Comparison of ENCODE assay signal across 1 cellular context in genomic region chr22:29766632-29767288, GRCh38.
TF ChIP-seq lines count a peak whose summit lies in the region.

Gene ZMAT5 (minus strand): TSS chr22:29767007. CDS start chr22:29748544, 18,463 bp downstream.

TF ChIP-seq in K562, 482 proteins besides CTCF, POLR2A, EP300 and RAD21 (continued from another document and continues in another):
- TF ChIP-seq DIDO1 (tag; IDR thresholded peaks at IDR 0.05; ENCODE audit: low read depth) (no peak), CEBPZ (IDR thresholded peaks at IDR 0.05; ENCODE audit: borderline replicate concordance, low read depth, low read length) (no peak), NR2C1 (IDR thresholded peaks at IDR 0.05) (peak; percentile 92), NR2C1 (tag; IDR thresholded peaks at IDR 0.05) (peak; percentile 94), PTBP1 (IDR thresholded peaks at IDR 0.05; ENCODE audit: low read depth, low read length) (no peak), LARP7 (IDR thresholded peaks at IDR 0.05) (no peak), ZNF717 (CRISPR knock-in tag; IDR thresholded peaks at IDR 0.05) (no peak), RHOXF2B (CRISPR knock-in tag; conservative IDR thresholded peaks at IDR 0.05) (no peak), NCOA2 (IDR thresholded peaks at IDR 0.05; ENCODE audit: partially characterized antibody in 2 of 2) (no peak), ZNF408 (CRISPR knock-in tag; IDR thresholded peaks at IDR 0.05; ENCODE audit: low read depth) (no peak), FOSL1 (tag; conservative IDR thresholded peaks at IDR 0.05) (no peak), NFATC3 (IDR thresholded peaks at IDR 0.05) (no peak), POU5F1 (IDR thresholded peaks at IDR 0.05; ENCODE audit: borderline replicate concordance, low read depth, low read length, partially characterized antibody) (no peak), ZNF518B (CRISPR knock-in tag; IDR thresholded peaks at IDR 0.05) (no peak), NCOR1 (IDR thresholded peaks at IDR 0.05) (no peak), RBBP5 (IDR thresholded peaks at IDR 0.05; ENCODE audit: borderline replicate concordance, insufficient read depth, low read length, poor library complexity, severe bottlenecking) (peak; percentile 13), RBFOX2 (IDR thresholded peaks at IDR 0.05; ENCODE audit: low read depth, low read length) (peak; percentile 79), ZNF395 (CRISPR knock-in tag; IDR thresholded peaks at IDR 0.05) (peak; percentile 86), KDM2B (CRISPR knock-in tag; IDR thresholded peaks at IDR 0.05) (no peak), BCL6 (CRISPR knock-in tag; IDR thresholded peaks at IDR 0.05) (no peak), POLR2AphosphoS2 (IDR thresholded peaks at IDR 0.05; ENCODE audit: low read length) (no peak), ZBTB49 (CRISPR knock-in tag; IDR thresholded peaks at IDR 0.05; ENCODE audit: borderline replicate concordance) (no peak), U2AF2 (optimal IDR thresholded peaks at IDR 0.05; ENCODE audit: low read depth, low read length) (no peak), MTA2 (IDR thresholded peaks at IDR 0.05; ENCODE audit: low read depth) (no peak), CREB5 (CRISPR knock-in tag; IDR thresholded peaks at IDR 0.05) (no peak), ZNF174 (CRISPR knock-in tag; IDR thresholded peaks at IDR 0.05) (no peak), CHD2 (IDR thresholded peaks at IDR 0.05; ENCODE audit: low read depth, low read length) (peak; percentile 58; the same call in 1 of the 2 replicates), TBP (optimal IDR thresholded peaks at IDR 0.05; ENCODE audit: low read depth, low read length) (peak; percentile 57), POLR2H (tag; IDR thresholded peaks at IDR 0.05; ENCODE audit: low read depth) (peak; percentile 42; the same call in 1 of the 2 replicates), RBM14 (IDR thresholded peaks at IDR 0.05; ENCODE audit: borderline replicate concordance, insufficient read depth, low read depth, low read length) (no peak), DDX20 (tag; IDR thresholded peaks at IDR 0.05; ENCODE audit: low read depth) (0 out of 2 replicates have a peak, but pooled peaks have one; percentile 24), TRIM24 (IDR thresholded peaks at IDR 0.05) (no peak), HOMEZ (CRISPR knock-in tag; IDR thresholded peaks at IDR 0.05) (no peak), RAD51 (IDR thresholded peaks at IDR 0.05; ENCODE audit: borderline replicate concordance, low read depth) (no peak), PCBP2 (IDR thresholded peaks at IDR 0.05; ENCODE audit: low read depth, low read length, poor library complexity, severe bottlenecking) (no peak), ZNF511 (CRISPR knock-in tag; IDR thresholded peaks at IDR 0.05) (no peak), CBX3 (IDR thresholded peaks at IDR 0.05; ENCODE audit: borderline replicate concordance in 1 of 2, low read length in 2 of 2) (no peak), NFE2 (IDR thresholded peaks at IDR 0.05; ENCODE audit: low read depth) (no peak), TEAD2 (tag; IDR thresholded peaks at IDR 0.05) (no peak), ZNF224 (CRISPR knock-in tag; IDR thresholded peaks at IDR 0.05) (no peak)
- TF ChIP-seq, protein P1, sequence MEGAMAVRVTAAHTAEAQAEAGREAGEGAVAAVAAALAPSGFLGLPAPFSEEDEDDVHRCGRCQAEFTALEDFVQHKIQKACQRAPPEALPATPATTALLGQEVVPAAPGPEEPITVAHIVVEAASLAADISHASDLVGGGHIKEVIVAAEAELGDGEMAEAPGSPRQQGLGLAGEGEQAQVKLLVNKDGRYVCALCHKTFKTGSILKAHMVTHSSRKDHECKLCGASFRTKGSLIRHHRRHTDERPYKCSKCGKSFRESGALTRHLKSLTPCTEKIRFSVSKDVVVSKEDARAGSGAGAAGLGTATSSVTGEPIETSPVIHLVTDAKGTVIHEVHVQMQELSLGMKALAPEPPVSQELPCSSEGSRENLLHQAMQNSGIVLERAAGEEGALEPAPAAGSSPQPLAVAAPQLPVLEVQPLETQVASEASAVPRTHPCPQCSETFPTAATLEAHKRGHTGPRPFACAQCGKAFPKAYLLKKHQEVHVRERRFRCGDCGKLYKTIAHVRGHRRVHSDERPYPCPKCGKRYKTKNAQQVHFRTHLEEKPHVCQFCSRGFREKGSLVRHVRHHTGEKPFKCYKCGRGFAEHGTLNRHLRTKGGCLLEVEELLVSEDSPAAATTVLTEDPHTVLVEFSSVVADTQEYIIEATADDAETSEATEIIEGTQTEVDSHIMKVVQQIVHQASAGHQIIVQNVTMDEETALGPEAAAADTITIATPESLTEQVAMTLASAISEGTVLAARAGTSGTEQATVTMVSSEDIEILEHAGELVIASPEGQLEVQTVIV (CRISPR knock-in tag; IDR thresholded peaks at IDR 0.05; ENCODE audit: borderline replicate concordance) = no peak
- TF ChIP-seq, protein P2, sequence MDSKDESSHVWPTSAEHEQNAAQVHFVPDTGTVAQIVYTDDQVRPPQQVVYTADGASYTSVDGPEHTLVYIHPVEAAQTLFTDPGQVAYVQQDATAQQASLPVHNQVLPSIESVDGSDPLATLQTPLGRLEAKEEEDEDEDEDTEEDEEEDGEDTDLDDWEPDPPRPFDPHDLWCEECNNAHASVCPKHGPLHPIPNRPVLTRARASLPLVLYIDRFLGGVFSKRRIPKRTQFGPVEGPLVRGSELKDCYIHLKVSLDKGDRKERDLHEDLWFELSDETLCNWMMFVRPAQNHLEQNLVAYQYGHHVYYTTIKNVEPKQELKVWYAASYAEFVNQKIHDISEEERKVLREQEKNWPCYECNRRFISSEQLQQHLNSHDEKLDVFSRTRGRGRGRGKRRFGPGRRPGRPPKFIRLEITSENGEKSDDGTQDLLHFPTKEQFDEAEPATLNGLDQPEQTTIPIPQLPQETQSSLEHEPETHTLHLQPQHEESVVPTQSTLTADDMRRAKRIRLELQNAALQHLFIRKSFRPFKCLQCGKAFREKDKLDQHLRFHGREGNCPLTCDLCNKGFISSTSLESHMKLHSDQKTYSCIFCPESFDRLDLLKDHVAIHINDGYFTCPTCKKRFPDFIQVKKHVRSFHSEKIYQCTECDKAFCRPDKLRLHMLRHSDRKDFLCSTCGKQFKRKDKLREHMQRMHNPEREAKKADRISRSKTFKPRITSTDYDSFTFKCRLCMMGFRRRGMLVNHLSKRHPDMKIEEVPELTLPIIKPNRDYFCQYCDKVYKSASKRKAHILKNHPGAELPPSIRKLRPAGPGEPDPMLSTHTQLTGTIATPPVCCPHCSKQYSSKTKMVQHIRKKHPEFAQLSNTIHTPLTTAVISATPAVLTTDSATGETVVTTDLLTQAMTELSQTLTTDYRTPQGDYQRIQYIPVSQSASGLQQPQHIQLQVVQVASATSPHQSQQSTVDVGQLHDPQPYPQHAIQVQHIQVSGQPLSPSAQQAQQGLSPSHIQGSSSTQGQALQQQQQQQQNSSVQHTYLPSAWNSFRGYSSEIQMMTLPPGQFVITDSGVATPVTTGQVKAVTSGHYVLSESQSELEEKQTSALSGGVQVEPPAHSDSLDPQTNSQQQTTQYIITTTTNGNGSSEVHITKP (IDR thresholded peaks at IDR 0.05; ENCODE audit: partially characterized antibody) = peak; percentile 93
